10 cellular contexts compared by ENCODE assay signal in genomic region chr9:124222918-124223720, GRCh38. TPM values are rescaled to one million over a fixed set of nuclear protein-coding genes. Genes with fewer than 3 reads are reported as not detected.
A peak's percentile ranks its signal among the peaks of the same experiment; 100 is the strongest.
DNase-seq lines count a peak whose midpoint lies in the region; ATAC-seq, FAIRE-seq and TF ChIP-seq lines count a peak whose summit lies in the region.
"Had no signal": no experiment of that assay in that cellular context is flagged by ENCODE, and none has a peak within 500 bp of the region (broad histone marks: within the 10 kb centered on the region; RNA-seq: fewer than 3 reads in every experiment).

No MANE protein-coding gene starts in this region.

- H3K27me3 ChIP-seq in adrenal gland (no peaks in the 10 kb centered on the region), left lung (no peaks in the 10 kb centered on the region)

- CTCF ChIA-PET in A549 (lab: Yijun Ruan, JAX), result interaction anchor here (0.6 to 1.7 kb wide), 3 partner anchors 13 to 96 kb away, joined by 3 to 8 read pairs (median 3); no protein-coding TSS in a partner anchor

- peak overlapping the region; percentile 24; the same call in 1 of the 3 replicates for H3K4me2 ChIP-seq in A549

- H3K36me3 ChIP-seq in adrenal gland (replicated peaks in 1 of 2) (no peaks in the 10 kb centered on the region), left lung (no peaks in the 10 kb centered on the region)

- TF ChIP-seq CTCF in A549 (IDR thresholded peaks at IDR 0.05) (no peak), adrenal gland (IDR thresholded peaks at IDR 0.05) (no peak), left lung (IDR thresholded peaks at IDR 0.05) (no peak)

- intact Hi-C loops in adrenal gland (cut with DNase I), result no loop called here
- intact Hi-C loops in left lung (cut with DNase I), result no loop called here

- TF ChIP-seq EP300 in A549 (IDR thresholded peaks at IDR 0.05), result no peak

- DNase-seq in A549 (ENCODE audit: low read depth in 1 of 2, low spot score in 1 of 2) (no peak), KG1 (lab: John Stamatoyannopoulos, UW) (peak; percentile 78), adrenal gland (peak; percentile 32 to 88 (median 75)), left lung (peak; percentile 92 to 93), ACHN (no peak)
- DNase-seq in central memory CD4-positive, alpha-beta T cell, result no peak
- DNase-seq in activated naive CD4-positive, alpha-beta T cell treated with anti-CD3 and anti-CD28 coated beads, Interleukin-2, amount 50 U/mL, for 16 hours, result no peak

- 70% methylated on average over 10 of the region's 10 CpGs for WGBS in A549 (ENCODE audit: missing lambda C conversion rate)
- 65 to 75% (median 74%) methylated on average over 9 to 10 of the region's 10 CpGs for WGBS in adrenal gland, 4 donors

- H3K9me3 ChIP-seq in A549, result no peaks in the 10 kb centered on the region
- no peaks in the 10 kb centered on the region for H3K9me3 ChIP-seq in adrenal gland (replicated peaks in 1 of 3)
- no peaks in the 10 kb centered on the region for H3K9me3 ChIP-seq in left lung

- H3K4me1 ChIP-seq in A549 (peaks cover 34% of the 10 kb centered on the region), adrenal gland (replicated peaks in 1 of 2) (peaks cover 0 to 22% of the 10 kb centered on the region in 2 donors), left lung (peaks cover 9 to 64% of the 10 kb centered on the region in 2 donors)

- TF ChIP-seq POLR2A in A549 (IDR thresholded peaks at IDR 0.05; ENCODE audit: low read length), result no peak
- TF ChIP-seq POLR2A in adrenal gland (IDR thresholded peaks at IDR 0.05), result no peak

- no peak for TF ChIP-seq RAD21 in A549 (conservative IDR thresholded peaks at IDR 0.05 in 1 of 2, IDR thresholded peaks at IDR 0.05 in 1 of 2)

- 0 out of 6 replicates have a peak overlapping the region, but pooled peaks of 1 of the 2 experiments have one; percentile 10 for H3K27ac ChIP-seq in A549
- peak overlapping the region in 1 of 5 donors; percentile 40 for H3K27ac ChIP-seq in adrenal gland
- H3K27ac ChIP-seq in left lung, result peak overlapping the region; percentile 47 to 89

- in situ Hi-C loops in ACHN (cut with HindIII; ENCODE audit: low pct_ligation_motif_present, low pct_unique_long_range_greater_than_20kb, low sequenced_read_pairs), result no loop called here

- ATAC-seq in A549 (no peak), left lung (peak; percentile 73)
- no peak for ATAC-seq in activated CD4-positive, CD25-positive, alpha-beta regulatory T cell treated with anti-CD3 and anti-CD28 coated beads, Interleukin-2, amount 50 U/mL, for 24 hours

- POLR2A ChIA-PET in A549 (lab: Yijun Ruan, JAX), result no interaction called here

- FAIRE-seq in A549 (lab: Jason Lieb, UNC), result no peak
- FAIRE-seq: astrocyte, G401.6 had no signal

- no peak overlapping the region for H3K4me3 ChIP-seq in A549
- no peak overlapping the region for H3K4me3 ChIP-seq in adrenal gland
- H3K4me3 ChIP-seq in left lung, result no peak overlapping the region

TF ChIP-seq in A549, 52 proteins besides CTCF, POLR2A, EP300 and RAD21:
- TF ChIP-seq HES2 (IDR thresholded peaks at IDR 0.05), result no peak
- TF ChIP-seq CEBPB (IDR thresholded peaks at IDR 0.05), result peak; percentile 47 to 56; a peak in 3 of 4 replicates
TF ChIP-seq in A549: peak in this region for 1.

RNA-seq across cellular contexts. Expression of gene NEK6, which starts 34.6 kb away (rescaled TPM):
- polyA plus RNA-seq in A549 (2011; rRNA removed), result 33.7 and 38.7 TPM in 2 replicates
- 52.0 and 59.5 TPM in 2 replicates for polyA plus RNA-seq in A549 (2012; cell fraction: cytosol; rRNA removed)
- polyA plus RNA-seq in A549 (2012; cell fraction: nucleus; rRNA removed), result 64.3 and 69.2 TPM in 2 replicates
- polyA plus RNA-seq in A549 (2017; fragmentation: RNase III; extraction: RNeasy Plus Mini Kit Qiagen cat#74134 plus additional on column Dnase treatment), result 26.1 to 38.6 TPM (median 29.8 TPM) in 3 replicates
- 49.7 and 58.1 TPM in 2 replicates for polyA minus RNA-seq in A549 (2011; rRNA and poly(A)+ RNA removed)
- 10 to 100 TPM in 7 of 8 donors, 1 to 10 TPM in 1; 6.6 to 27.2 (median 20.5) TPM for total RNA-seq in adrenal gland
- polyA plus RNA-seq in adrenal gland, result 1 to 10 TPM; 4.0 to 8.5 (median 8.3) TPM
- total RNA-seq in left lung, result 100 to 1,000 TPM; 104 to 132 TPM

Comparison
In these comparisons a context has a peak if more than half of its experiments do, and no peak if none do; other contexts are left out.
1. DNase-seq: peak in KG1 (single experiment), adrenal gland (7 of 7) and left lung (2 of 2); none in A549 (0 of 2), central memory CD4-positive, alpha-beta T cell (single experiment), ACHN (single experiment) and activated naive CD4-positive, alpha-beta T cell treated with anti-CD3 and anti-CD28 coated beads, Interleukin-2, amount 50 U/mL, for 16 hours (single experiment).